8 cellular contexts compared by ENCODE assay signal in the genomic region with DNA sequence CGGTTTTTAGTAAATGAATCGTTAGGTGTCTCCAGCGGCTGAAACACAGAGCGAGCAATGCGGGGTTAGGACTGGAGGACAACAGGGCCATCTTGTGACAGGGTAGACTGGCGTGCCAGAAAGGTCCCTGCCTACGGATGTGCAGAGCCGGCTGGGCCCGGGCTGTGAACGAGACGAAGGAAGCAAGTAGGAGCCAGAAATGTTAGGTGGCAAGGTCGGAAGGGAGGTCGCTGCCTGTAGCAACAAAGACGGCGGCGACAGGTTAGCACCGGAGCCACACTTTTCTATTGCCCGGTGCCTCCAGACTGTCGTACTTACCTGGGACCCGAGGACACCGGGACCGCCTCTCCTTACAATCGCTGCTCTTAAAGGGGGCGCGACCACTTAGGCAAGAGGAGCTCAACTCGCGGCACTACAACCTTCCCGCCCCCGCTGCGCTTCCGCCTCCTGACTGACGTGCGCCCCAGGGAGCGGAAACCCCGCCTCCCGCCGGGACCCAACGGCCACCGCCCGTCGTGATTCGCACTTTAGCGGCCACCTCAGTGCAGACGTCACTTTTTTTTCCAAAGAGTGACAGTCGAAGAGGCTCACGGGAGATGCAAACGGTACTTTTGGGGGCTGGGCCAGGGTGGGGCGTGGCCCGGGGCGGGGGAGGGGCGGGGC. TPM values are rescaled to one million over a fixed set of nuclear protein-coding genes. Genes with fewer than 3 reads are reported as not detected.
DNase-seq lines count a peak whose midpoint lies in the region; ATAC-seq and TF ChIP-seq lines count a peak whose summit lies in the region.

A gene with protein sequence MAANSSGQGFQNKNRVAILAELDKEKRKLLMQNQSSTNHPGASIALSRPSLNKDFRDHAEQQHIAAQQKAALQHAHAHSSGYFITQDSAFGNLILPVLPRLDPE (minus strand): TSS at position 449 of the 663 bp plus-strand sequence. CDS start 1,632 bp downstream, outside the sequence.

- peak within 1 kb of the TSS; percentile 95 to 96 for H3K9ac ChIP-seq in liver (ENCODE audit: low read depth in 1 of 2, low read length in 2 of 2)

- intact Hi-C loops in CD14-positive monocyte (cut with micrococcal nuclease), result loop anchor here (2.0 to 10.0 kb wide), 3 partner anchors 33 to 177 kb away; a partner anchor contains a TSS

- peak within 1 kb of the TSS; percentile 90 to 91 for H3K27ac ChIP-seq in liver (ENCODE audit: low read depth in 1 of 2, low read length in 2 of 2)

- no peaks in the 10 kb centered on the region for H3K9me3 ChIP-seq in liver (ENCODE audit: control insufficient read depth in 4 of 4, low read length in 3 of 4)

- WGBS in liver, result under 1% methylated on average over 51 of the region's 51 CpGs

- H3K4me1 ChIP-seq in liver (ENCODE audit: control insufficient read depth in 4 of 4, insufficient read depth in 4 of 4, low read length in 3 of 4), result peaks cover 0 to 9% (median 8%) of the 10 kb centered on the region in 4 donors

- H3K27me3 ChIP-seq in liver (ENCODE audit: control insufficient read depth in 4 of 4, insufficient read depth in 4 of 4, low read length in 3 of 4), result no peaks in the 10 kb centered on the region

- peak; percentile 90 for ATAC-seq in GM19351 (IDR thresholded peaks at IDR 0.05; ENCODE audit: unreplicated experiment)
- ATAC-seq in HG03521 (IDR thresholded peaks at IDR 0.05; ENCODE audit: unreplicated experiment), result peak; percentile 97

- no peaks in the 10 kb centered on the region for H3K27me3 Mint-ChIP-seq in CD14-positive monocyte (ENCODE audit: low read depth in 3 of 3)

- H3K4me3 Mint-ChIP-seq in CD14-positive monocyte, result peak within 1 kb of the TSS; percentile 98 to 99

- peak in 1 of 2 donors; percentile 53 for TF ChIP-seq RAD21 in liver (IDR thresholded peaks at IDR 0.05)

- H3K27ac Mint-ChIP-seq in CD14-positive monocyte, result peak within 1 kb of the TSS; percentile 97 to 100 (median 99)

- peaks cover 0 to 3% (median 1%) of the 10 kb centered on the region in 4 donors for H3K36me3 ChIP-seq in liver (ENCODE audit: control insufficient read depth in 4 of 4, insufficient read depth in 3 of 4, low read depth in 1 of 4, low read length in 3 of 4)

- no peaks in the 10 kb centered on the region for H3K9me3 Mint-ChIP-seq in CD14-positive monocyte

- DNase-seq in CD14-positive monocyte (ENCODE audit: low spot score), result peak; percentile 94
- peak; percentile 99 for DNase-seq in NCI-H69 (lab: John Stamatoyannopoulos, UW)
- peak; percentile 95 for DNase-seq in activated CD4-positive, alpha-beta T cell treated with anti-CD3 and anti-CD28 coated beads, Interleukin-2, amount 50 U/mL, for 1 hour
- DNase-seq in dermis blood vessel endothelial cell, result peak; percentile 97
- peak; percentile 97 for DNase-seq in stimulated activated CD4-positive, alpha-beta T cell treated with anti-CD3 and anti-CD28 coated beads, Interleukin-4, amount 100 ng/mL, for 24 hours

- TF ChIP-seq CTCF in CD14-positive monocyte (IDR thresholded peaks at IDR 0.05) (no peak), liver (IDR thresholded peaks at IDR 0.05; ENCODE audit: low read depth, low read length, missing input control) (peak; percentile 25)

- H3K36me3 Mint-ChIP-seq in CD14-positive monocyte, result peaks cover 9 to 21% of the 10 kb centered on the region in 2 donors

- H3K4me1 Mint-ChIP-seq in CD14-positive monocyte, result peaks cover 6% of the 10 kb centered on the region

- peak within 1 kb of the TSS; percentile 70 to 98 (median 97) for H3K4me3 ChIP-seq in liver (ENCODE audit: low read depth in 1 of 3, low read length in 3 of 3)

TF ChIP-seq in liver, 16 proteins besides CTCF, POLR2A, EP300 and RAD21:
- TF ChIP-seq NR2F2 (IDR thresholded peaks at IDR 0.05) (no peak), EGR1 (IDR thresholded peaks at IDR 0.05; ENCODE audit: low read depth in 2 of 2) (peak; percentile 96 to 98), YY1 (IDR thresholded peaks at IDR 0.05) (peak; percentile 71), GABPA (IDR thresholded peaks at IDR 0.05 in 1 of 2, conservative IDR thresholded peaks at IDR 0.05 in 1 of 2) (peak; percentile 62 to 90), TAF1 (conservative IDR thresholded peaks at IDR 0.05) (peak; percentile 20), HNF4A (conservative IDR thresholded peaks at IDR 0.05) (peak in 1 of 2 donors; percentile 14), SP1 (IDR thresholded peaks at IDR 0.05) (peak; percentile 68), JUND (IDR thresholded peaks at IDR 0.05) (no peak), FOXA2 (IDR thresholded peaks at IDR 0.05) (no peak), RXRA (IDR thresholded peaks at IDR 0.05) (peak in 1 of 2 donors; percentile 33), FOXA1 (IDR thresholded peaks at IDR 0.05) (no peak)
- TF ChIP-seq, protein P1, sequence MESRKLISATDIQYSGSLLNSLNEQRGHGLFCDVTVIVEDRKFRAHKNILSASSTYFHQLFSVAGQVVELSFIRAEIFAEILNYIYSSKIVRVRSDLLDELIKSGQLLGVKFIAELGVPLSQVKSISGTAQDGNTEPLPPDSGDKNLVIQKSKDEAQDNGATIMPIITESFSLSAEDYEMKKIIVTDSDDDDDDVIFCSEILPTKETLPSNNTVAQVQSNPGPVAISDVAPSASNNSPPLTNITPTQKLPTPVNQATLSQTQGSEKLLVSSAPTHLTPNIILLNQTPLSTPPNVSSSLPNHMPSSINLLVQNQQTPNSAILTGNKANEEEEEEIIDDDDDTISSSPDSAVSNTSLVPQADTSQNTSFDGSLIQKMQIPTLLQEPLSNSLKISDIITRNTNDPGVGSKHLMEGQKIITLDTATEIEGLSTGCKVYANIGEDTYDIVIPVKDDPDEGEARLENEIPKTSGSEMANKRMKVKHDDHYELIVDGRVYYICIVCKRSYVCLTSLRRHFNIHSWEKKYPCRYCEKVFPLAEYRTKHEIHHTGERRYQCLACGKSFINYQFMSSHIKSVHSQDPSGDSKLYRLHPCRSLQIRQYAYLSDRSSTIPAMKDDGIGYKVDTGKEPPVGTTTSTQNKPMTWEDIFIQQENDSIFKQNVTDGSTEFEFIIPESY (IDR thresholded peaks at IDR 0.05), result no peak
- TF ChIP-seq, protein P2, sequence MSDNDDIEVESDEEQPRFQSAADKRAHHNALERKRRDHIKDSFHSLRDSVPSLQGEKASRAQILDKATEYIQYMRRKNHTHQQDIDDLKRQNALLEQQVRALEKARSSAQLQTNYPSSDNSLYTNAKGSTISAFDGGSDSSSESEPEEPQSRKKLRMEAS (IDR thresholded peaks at IDR 0.05), result no peak
- TF ChIP-seq, protein P3, sequence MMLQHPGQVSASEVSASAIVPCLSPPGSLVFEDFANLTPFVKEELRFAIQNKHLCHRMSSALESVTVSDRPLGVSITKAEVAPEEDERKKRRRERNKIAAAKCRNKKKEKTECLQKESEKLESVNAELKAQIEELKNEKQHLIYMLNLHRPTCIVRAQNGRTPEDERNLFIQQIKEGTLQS (IDR thresholded peaks at IDR 0.05), result no peak
- TF ChIP-seq, protein P4, sequence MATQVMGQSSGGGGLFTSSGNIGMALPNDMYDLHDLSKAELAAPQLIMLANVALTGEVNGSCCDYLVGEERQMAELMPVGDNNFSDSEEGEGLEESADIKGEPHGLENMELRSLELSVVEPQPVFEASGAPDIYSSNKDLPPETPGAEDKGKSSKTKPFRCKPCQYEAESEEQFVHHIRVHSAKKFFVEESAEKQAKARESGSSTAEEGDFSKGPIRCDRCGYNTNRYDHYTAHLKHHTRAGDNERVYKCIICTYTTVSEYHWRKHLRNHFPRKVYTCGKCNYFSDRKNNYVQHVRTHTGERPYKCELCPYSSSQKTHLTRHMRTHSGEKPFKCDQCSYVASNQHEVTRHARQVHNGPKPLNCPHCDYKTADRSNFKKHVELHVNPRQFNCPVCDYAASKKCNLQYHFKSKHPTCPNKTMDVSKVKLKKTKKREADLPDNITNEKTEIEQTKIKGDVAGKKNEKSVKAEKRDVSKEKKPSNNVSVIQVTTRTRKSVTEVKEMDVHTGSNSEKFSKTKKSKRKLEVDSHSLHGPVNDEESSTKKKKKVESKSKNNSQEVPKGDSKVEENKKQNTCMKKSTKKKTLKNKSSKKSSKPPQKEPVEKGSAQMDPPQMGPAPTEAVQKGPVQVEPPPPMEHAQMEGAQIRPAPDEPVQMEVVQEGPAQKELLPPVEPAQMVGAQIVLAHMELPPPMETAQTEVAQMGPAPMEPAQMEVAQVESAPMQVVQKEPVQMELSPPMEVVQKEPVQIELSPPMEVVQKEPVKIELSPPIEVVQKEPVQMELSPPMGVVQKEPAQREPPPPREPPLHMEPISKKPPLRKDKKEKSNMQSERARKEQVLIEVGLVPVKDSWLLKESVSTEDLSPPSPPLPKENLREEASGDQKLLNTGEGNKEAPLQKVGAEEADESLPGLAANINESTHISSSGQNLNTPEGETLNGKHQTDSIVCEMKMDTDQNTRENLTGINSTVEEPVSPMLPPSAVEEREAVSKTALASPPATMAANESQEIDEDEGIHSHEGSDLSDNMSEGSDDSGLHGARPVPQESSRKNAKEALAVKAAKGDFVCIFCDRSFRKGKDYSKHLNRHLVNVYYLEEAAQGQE (IDR thresholded peaks at IDR 0.05), result peak; percentile 48
TF ChIP-seq in liver: peak in this region for 8.

RNA-seq across cellular contexts. Expression of the gene that starts here (rescaled TPM):
- polyA plus RNA-seq in CD14-positive monocyte (10 to 100 TPM; 49.0 to 53.0 TPM), liver (1 to 10 TPM; 6.2 to 9.5 TPM)
- total RNA-seq in dermis blood vessel endothelial cell (25.5 and 26.5 TPM in 2 replicates), liver (10 to 100 TPM; 10.8 to 13.3 TPM)

Comparison
In these comparisons a context has a peak if more than half of its experiments do, and no peak if none do; other contexts are left out.
1. Peak in every context shown above with its lines: DNase-seq, ATAC-seq, H3K4me3 ChIP-seq and H3K27ac ChIP-seq.
2. RNA of the gene that starts here (polyA plus RNA-seq): 49.0 to 53.0 TPM in CD14-positive monocyte; 6.2 to 9.5 TPM in liver; every median in the first group is over 4 times any median in the second.